ENCODE assay signal across 16 cellular contexts in genomic region chr4:56229947-56230346, GRCh38.
"Had no signal": no experiment of that assay in that cellular context is flagged by ENCODE, and none has a peak within 500 bp of the region (broad histone marks: within the 10 kb centered on the region; RNA-seq: fewer than 3 reads in every experiment).

No MANE protein-coding gene starts in this region.

- H3K4me3 ChIP-seq: adrenal gland, coronary artery, heart left ventricle, prostate gland, right lobe of liver, tibial artery, uterus had no signal

- H3K4me1 ChIP-seq: adrenal gland, foreskin keratinocyte, heart left ventricle, prostate gland, right lobe of liver, tibial artery, uterus had no signal

- H3K9me3 ChIP-seq: adrenal gland, prostate gland, right lobe of liver, tibial artery, uterus had no signal

- DNase-seq: activated CD4-positive, alpha-beta T cell treated with anti-CD3 and anti-CD28 coated beads for 36 hours; activated CD8-positive, alpha-beta memory T cell treated with anti-CD3 and anti-CD28 coated beads, Interleukin-2, amount 50 U/mL, for 48 hours; activated CD8-positive, alpha-beta T cell treated with anti-CD3 and anti-CD28 coated beads, Interleukin-2, amount 10 ng/mL, durations not matched to agents 7 days and 5 days; activated naive CD4-positive, alpha-beta T cell treated with anti-CD3 and anti-CD28 coated beads, Interleukin-2, amount 10 ng/mL, durations not matched to agents 7 days and 5 days; adrenal gland; effector CD4-positive, alpha-beta T cell; foreskin keratinocyte; heart left ventricle; mesendoderm; occipital lobe; right lobe of liver; tibial artery; uterus; WERI-Rb-1 had no signal

- H3K27ac ChIP-seq: adrenal gland, coronary artery, foreskin keratinocyte, heart left ventricle, prostate gland, right lobe of liver, tibial artery, uterus, WERI-Rb-1 had no signal

- H3K36me3 ChIP-seq: adrenal gland, heart left ventricle, prostate gland, right lobe of liver, tibial artery, uterus had no signal

- H3K27me3 ChIP-seq: adrenal gland, heart left ventricle, right lobe of liver, tibial artery, uterus had no signal
